8 cellular contexts compared by ENCODE assay signal in the genomic region with DNA sequence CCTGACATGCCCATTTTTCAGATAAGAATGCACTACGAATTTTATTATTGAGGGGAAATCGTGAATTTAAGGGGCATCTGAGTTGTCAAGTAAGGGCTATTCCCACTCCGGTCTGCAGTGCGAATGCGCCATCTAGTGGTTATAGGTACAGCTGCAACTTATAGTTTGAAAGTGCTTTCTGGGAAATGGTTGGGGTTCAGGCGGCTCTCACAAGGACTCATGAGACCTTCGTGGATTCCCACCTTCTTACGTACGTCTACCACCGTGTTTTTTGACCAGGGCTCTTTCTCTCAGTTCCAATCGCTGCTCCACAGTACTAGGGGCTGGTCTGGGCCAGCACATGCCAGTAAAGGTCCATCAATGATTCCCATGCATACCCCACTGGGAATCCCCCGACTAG. TPM values are rescaled to one million over a fixed set of nuclear protein-coding genes. Genes with fewer than 3 reads are reported as not detected.
DNase-seq lines count a peak whose midpoint lies in the region; ATAC-seq and TF ChIP-seq lines count a peak whose summit lies in the region.

No MANE protein-coding gene starts in this region.

- no peaks in the 10 kb centered on the region for H3K9me3 ChIP-seq in lower lobe of right lung
- no peaks in the 10 kb centered on the region for H3K9me3 ChIP-seq in upper lobe of left lung

- H3K27ac ChIP-seq in lower lobe of right lung (no peak overlapping the region), upper lobe of left lung (no peak overlapping the region)

- DNase-seq in Right ventricle myocardium inferior (ENCODE audit: missing footprints) (no peak), cardiac septum (ENCODE audit: low spot score) (no peak), HEK293T (ENCODE audit: extremely low spot score) (peak; percentile 69), NCI-H146 treated with DMSO at 0.1 percent for 48 hours (lab: John Stamatoyannopoulos, UW; ENCODE audit: unreplicated experiment) (peak; percentile 47), chondrocyte (ENCODE audit: low spot score) (no peak), lower lobe of right lung (peak; percentile 43), upper lobe of left lung (peak in 1 of 2 donors; percentile 58)
- no peak for DNase-seq in T-helper 2 cell treated with Interferon-gamma antibody and Interleukin-4, amounts not matched to agents 5 μg/mL and 100 μg/mL, for 36 hours (ENCODE audit: low spot score)

- peaks cover 24% of the 10 kb centered on the region for H3K4me1 Mint-ChIP-seq in T-helper 2 cell treated with Interferon-gamma antibody and Interleukin-4, amounts not matched to agents 5 μg/mL and 100 μg/mL, for 36 hours (ENCODE audit: low read depth)
- no peaks in the 10 kb centered on the region for H3K4me1 Mint-ChIP-seq in chondrocyte (ENCODE audit: low read depth)

- peak overlapping the region; percentile 73 for H3K27ac Mint-ChIP-seq in T-helper 2 cell treated with Interferon-gamma antibody and Interleukin-4, amounts not matched to agents 5 μg/mL and 100 μg/mL, for 36 hours
- H3K27ac Mint-ChIP-seq in chondrocyte (ENCODE audit: unreplicated experiment), result no peak overlapping the region

- POLR2A ChIA-PET in HEK293T (lab: Yijun Ruan, JAX), result no interaction called here

- H3K27me3 Mint-ChIP-seq in T-helper 2 cell treated with Interferon-gamma antibody and Interleukin-4, amounts not matched to agents 5 μg/mL and 100 μg/mL, for 36 hours (ENCODE audit: low read depth), result no peaks in the 10 kb centered on the region
- H3K27me3 Mint-ChIP-seq in chondrocyte (ENCODE audit: low read depth), result no peaks in the 10 kb centered on the region

- no peaks in the 10 kb centered on the region for H3K9me3 Mint-ChIP-seq in T-helper 2 cell treated with Interferon-gamma antibody and Interleukin-4, amounts not matched to agents 5 μg/mL and 100 μg/mL, for 36 hours
- H3K9me3 Mint-ChIP-seq in chondrocyte (ENCODE audit: low read depth), result no peaks in the 10 kb centered on the region

- H3K36me3 Mint-ChIP-seq in T-helper 2 cell treated with Interferon-gamma antibody and Interleukin-4, amounts not matched to agents 5 μg/mL and 100 μg/mL, for 36 hours (ENCODE audit: low read depth), result peaks cover 35% of the 10 kb centered on the region
- peaks cover 4% of the 10 kb centered on the region for H3K36me3 Mint-ChIP-seq in chondrocyte (ENCODE audit: low read depth)

- TF ChIP-seq POLR2A in upper lobe of left lung (IDR thresholded peaks at IDR 0.05), result no peak

- H3K4me1 ChIP-seq in lower lobe of right lung, result no peaks in the 10 kb centered on the region
- H3K4me1 ChIP-seq in upper lobe of left lung, result no peaks in the 10 kb centered on the region

- H3K36me3 ChIP-seq in lower lobe of right lung, result peaks cover 54% of the 10 kb centered on the region
- H3K36me3 ChIP-seq in upper lobe of left lung, result peaks cover 0 to 33% (median 20%) of the 10 kb centered on the region in 4 donors

- intact Hi-C loops in Right ventricle myocardium inferior (cut with DNase I), result loop anchor here (2.0 kb wide), 1 partner anchor 238 kb away; no protein-coding TSS in a partner anchor
- intact Hi-C loops in cardiac septum (cut with DNase I), result loop anchor here (5.0 kb wide), 1 partner anchor 48 kb away; no protein-coding TSS in a partner anchor
- intact Hi-C loops in lower lobe of right lung (cut with DNase I), result no loop called here

- H3K4me3 Mint-ChIP-seq in T-helper 2 cell treated with Interferon-gamma antibody and Interleukin-4, amounts not matched to agents 5 μg/mL and 100 μg/mL, for 36 hours, result no peak overlapping the region
- H3K4me3 Mint-ChIP-seq in chondrocyte (ENCODE audit: unreplicated experiment), result no peak overlapping the region

- H3K4me3 ChIP-seq in lower lobe of right lung (no peak overlapping the region), upper lobe of left lung (no peak overlapping the region)

- ATAC-seq in Right ventricle myocardium inferior, result peak; percentile 60
- ATAC-seq in lower lobe of right lung, result peak; percentile 78 to 83
- peak; percentile 74 to 81 for ATAC-seq in upper lobe of left lung (ENCODE audit: low FRiP score in 2 of 2)

- H3K27me3 ChIP-seq in lower lobe of right lung (ENCODE audit: low read depth) (no peaks in the 10 kb centered on the region), upper lobe of left lung (no peaks in the 10 kb centered on the region)

- no peak for TF ChIP-seq EP300 in upper lobe of left lung (IDR thresholded peaks at IDR 0.05)

- WGBS in upper lobe of left lung, 2 donors, result 8 to 14% methylated on average over 9 to 12 of the region's 12 CpGs

- CTCF ChIA-PET in HEK293T (lab: Yijun Ruan, JAX), result interaction anchor here (1.2 to 1.4 kb wide), 2 partner anchors 13 to 98 kb away, joined by 3 to 4 read pairs; partner anchors contain the start of gene MSL3

- TF ChIP-seq CTCF in chondrocyte (IDR thresholded peaks at IDR 0.05) (peak; percentile 86), lower lobe of right lung (IDR thresholded peaks at IDR 0.05) (peak; percentile 74), upper lobe of left lung (IDR thresholded peaks at IDR 0.05) (peak; percentile 50 to 86 (median 71))

TF ChIP-seq in HEK293T, 16 proteins besides CTCF, POLR2A, EP300 and RAD21:
- TF ChIP-seq L3MBTL2 (conservative IDR thresholded peaks at IDR 0.05), result no peak
- TF ChIP-seq ARNT (IDR thresholded peaks at IDR 0.05), result no peak
- TF ChIP-seq SP1 (IDR thresholded peaks at IDR 0.05), result no peak
- TF ChIP-seq FOXM1 (IDR thresholded peaks at IDR 0.05; ENCODE audit: borderline replicate concordance), result no peak
- TF ChIP-seq LEF1 (IDR thresholded peaks at IDR 0.05; ENCODE audit: borderline replicate concordance), result no peak
- TF ChIP-seq PKNOX1 (IDR thresholded peaks at IDR 0.05), result no peak
- no peak for TF ChIP-seq CTBP1 (IDR thresholded peaks at IDR 0.05; ENCODE audit: borderline replicate concordance)
- TF ChIP-seq TARDBP (IDR thresholded peaks at IDR 0.05), result no peak
- no peak for TF ChIP-seq NFRKB (IDR thresholded peaks at IDR 0.05)
- no peak for TF ChIP-seq SUZ12 (IDR thresholded peaks at IDR 0.05)
- no peak for TF ChIP-seq FOXA1 (IDR thresholded peaks at IDR 0.05)

RNA-seq across cellular contexts. Expression of gene MSL3, which starts 12.3 kb away (rescaled TPM):
- 14.6 TPM for total RNA-seq in Right ventricle myocardium inferior
- total RNA-seq in cardiac septum, result 11.0 TPM
- total RNA-seq in chondrocyte, result 22.0 to 25.2 TPM (median 24.2 TPM) in 3 replicates
- 34.9 TPM for total RNA-seq in lower lobe of right lung
- 10 to 100 TPM; 24.6 to 37.7 (median 31.3) TPM for total RNA-seq in upper lobe of left lung

Comparison
In these comparisons a context has a peak if more than half of its experiments do, and no peak if none do; other contexts are left out.
1. DNase-seq: peak in HEK293T (single experiment), NCI-H146 treated with DMSO at 0.1 percent for 48 hours (single experiment) and lower lobe of right lung (single experiment); none in Right ventricle myocardium inferior (single experiment), cardiac septum (single experiment), T-helper 2 cell treated with Interferon-gamma antibody and Interleukin-4, amounts not matched to agents 5 μg/mL and 100 μg/mL, for 36 hours (single experiment) and chondrocyte (single experiment).
2. Peak in every context shown above with its lines, with median percentiles within 50 percentile points of each other: ATAC-seq and CTCF ChIP-seq.